In the genomic region with DNA sequence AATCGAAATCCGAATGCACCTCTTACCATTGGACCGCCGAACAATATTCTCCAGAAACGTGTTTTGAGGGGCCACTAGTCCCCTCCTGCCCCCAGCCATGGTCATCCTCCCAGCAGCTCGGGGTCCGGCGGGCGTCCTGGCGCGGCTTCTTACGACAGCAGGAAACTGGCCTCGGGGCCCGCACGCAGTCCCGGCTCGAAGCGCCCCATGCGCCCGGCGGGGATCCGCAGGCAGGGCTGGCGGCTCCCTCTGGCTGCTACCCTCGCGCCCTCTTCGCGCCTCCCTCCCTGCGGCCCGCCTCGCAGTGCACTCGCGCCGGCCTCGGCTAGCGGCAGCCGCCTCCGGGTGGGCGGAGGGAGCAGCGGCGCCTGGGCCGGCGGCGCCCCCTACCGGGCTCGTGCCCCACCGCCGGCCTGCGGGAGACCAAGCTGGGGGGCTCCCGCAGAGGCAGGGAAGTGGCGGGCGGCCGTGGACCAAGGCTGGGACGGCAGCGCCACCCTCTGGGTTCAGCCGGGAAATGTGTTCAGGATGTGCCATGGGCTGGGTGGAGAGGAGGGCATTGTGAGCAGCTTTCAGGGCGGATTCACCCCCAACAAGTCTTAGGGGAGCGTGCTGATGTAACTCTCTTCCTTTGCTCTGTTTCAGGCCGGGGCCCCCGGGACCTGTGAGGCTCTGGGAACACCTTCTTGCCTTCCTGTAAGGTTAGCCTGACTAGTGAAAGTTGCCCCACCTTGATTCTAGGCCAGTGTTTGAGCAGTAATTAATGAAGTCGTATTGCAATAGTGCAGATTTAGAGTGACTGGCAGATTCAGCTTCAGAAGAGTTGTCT, we compare ENCODE assay signal across 8 cellular contexts. TPM values are rescaled to one million over a fixed set of nuclear protein-coding genes. Genes with fewer than 3 reads are reported as not detected.
DNase-seq lines count a peak whose midpoint lies in the region; TF ChIP-seq lines count a peak whose summit lies in the region.

A gene with protein sequence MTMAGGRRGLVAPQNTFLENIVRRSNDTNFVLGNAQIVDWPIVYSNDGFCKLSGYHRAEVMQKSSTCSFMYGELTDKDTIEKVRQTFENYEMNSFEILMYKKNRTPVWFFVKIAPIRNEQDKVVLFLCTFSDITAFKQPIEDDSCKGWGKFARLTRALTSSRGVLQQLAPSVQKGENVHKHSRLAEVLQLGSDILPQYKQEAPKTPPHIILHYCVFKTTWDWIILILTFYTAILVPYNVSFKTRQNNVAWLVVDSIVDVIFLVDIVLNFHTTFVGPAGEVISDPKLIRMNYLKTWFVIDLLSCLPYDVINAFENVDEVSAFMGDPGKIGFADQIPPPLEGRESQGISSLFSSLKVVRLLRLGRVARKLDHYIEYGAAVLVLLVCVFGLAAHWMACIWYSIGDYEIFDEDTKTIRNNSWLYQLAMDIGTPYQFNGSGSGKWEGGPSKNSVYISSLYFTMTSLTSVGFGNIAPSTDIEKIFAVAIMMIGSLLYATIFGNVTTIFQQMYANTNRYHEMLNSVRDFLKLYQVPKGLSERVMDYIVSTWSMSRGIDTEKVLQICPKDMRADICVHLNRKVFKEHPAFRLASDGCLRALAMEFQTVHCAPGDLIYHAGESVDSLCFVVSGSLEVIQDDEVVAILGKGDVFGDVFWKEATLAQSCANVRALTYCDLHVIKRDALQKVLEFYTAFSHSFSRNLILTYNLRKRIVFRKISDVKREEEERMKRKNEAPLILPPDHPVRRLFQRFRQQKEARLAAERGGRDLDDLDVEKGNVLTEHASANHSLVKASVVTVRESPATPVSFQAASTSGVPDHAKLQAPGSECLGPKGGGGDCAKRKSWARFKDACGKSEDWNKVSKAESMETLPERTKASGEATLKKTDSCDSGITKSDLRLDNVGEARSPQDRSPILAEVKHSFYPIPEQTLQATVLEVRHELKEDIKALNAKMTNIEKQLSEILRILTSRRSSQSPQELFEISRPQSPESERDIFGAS (minus strand): TSS at position 308 of the 829 bp plus-strand sequence. CDS start 203 bp downstream, at position 105.

- peak within 1 kb of the TSS; percentile 66 for H3K4me3 Mint-ChIP-seq in activated naive CD4-positive, alpha-beta T cell treated with anti-CD3 and anti-CD28 coated beads for 36 hours
- H3K4me3 Mint-ChIP-seq in osteocyte (ENCODE audit: unreplicated experiment): peak within 1 kb of the TSS; percentile 83

- CTCF ChIA-PET in activated naive CD4-positive, alpha-beta T cell treated with anti-CD3 and anti-CD28 coated beads for 36 hours (lab: Charles Lee): interaction anchor here (0.6 to 4.8 kb wide), 24 partner anchors 9 to 792 kb away, joined by 3 to 55 read pairs (median 4); a partner anchor contains a TSS

- DNase-seq in ELF-1 (ENCODE audit: low read depth, low spot score) (peak; percentile 95), H4 (ENCODE audit: low spot score) (peak; percentile 80), SJCRH30 (peak; percentile 85 to 92), germinal center (ENCODE audit: low spot score) (peak; percentile 83), osteocyte (ENCODE audit: extremely low spot score, unreplicated experiment) (peak; percentile 98), testis (peak; percentile 91)
- DNase-seq in activated naive CD4-positive, alpha-beta T cell treated with anti-CD3 and anti-CD28 coated beads for 36 hours: peak; percentile 90

- H3K27ac Mint-ChIP-seq in activated naive CD4-positive, alpha-beta T cell treated with anti-CD3 and anti-CD28 coated beads for 36 hours: no peak within 1 kb of the TSS
- peak within 1 kb of the TSS; percentile 73 for H3K27ac Mint-ChIP-seq in osteocyte (ENCODE audit: unreplicated experiment)

- intact Hi-C loops in activated naive CD4-positive, alpha-beta T cell treated with anti-CD3 and anti-CD28 coated beads for 36 hours (cut with micrococcal nuclease): loop anchor here (1.0 to 5.0 kb wide), 7 partner anchors 192 to 991 kb away; a partner anchor contains a TSS
- intact Hi-C loops in testis (cut with DNase I; ENCODE audit: low total_unique reads): no loop called here

- peaks cover 50% of the 10 kb centered on the region for H3K27me3 Mint-ChIP-seq in activated naive CD4-positive, alpha-beta T cell treated with anti-CD3 and anti-CD28 coated beads for 36 hours (ENCODE audit: low read depth)
- peaks cover 10% of the 10 kb centered on the region for H3K27me3 Mint-ChIP-seq in osteocyte (ENCODE audit: unreplicated experiment)

- H3K36me3 ChIP-seq in SJCRH30 (no peaks in the 10 kb centered on the region), testis (ENCODE audit: low read depth, missing control alignments) (no peaks in the 10 kb centered on the region)

- no peaks in the 10 kb centered on the region for H3K36me3 Mint-ChIP-seq in activated naive CD4-positive, alpha-beta T cell treated with anti-CD3 and anti-CD28 coated beads for 36 hours (ENCODE audit: low read depth)
- no peaks in the 10 kb centered on the region for H3K36me3 Mint-ChIP-seq in osteocyte (ENCODE audit: unreplicated experiment)

- H3K9me3 ChIP-seq in SJCRH30 (replicated peaks) (no peaks in the 10 kb centered on the region), testis (no peaks in the 10 kb centered on the region)

- H3K27ac ChIP-seq in SJCRH30 (peak within 1 kb of the TSS; percentile 42), testis (no peak within 1 kb of the TSS)

- H3K27me3 ChIP-seq in SJCRH30 (no peaks in the 10 kb centered on the region), testis (no peaks in the 10 kb centered on the region)

- H3K4me1 Mint-ChIP-seq in activated naive CD4-positive, alpha-beta T cell treated with anti-CD3 and anti-CD28 coated beads for 36 hours (ENCODE audit: low read depth): peaks cover 7% of the 10 kb centered on the region
- peaks cover 37% of the 10 kb centered on the region for H3K4me1 Mint-ChIP-seq in osteocyte (ENCODE audit: unreplicated experiment)

- 1 to 2% methylated on average over 12 to 44 of the region's 60 CpGs for WGBS in testis, 2 donors

- peak; percentile 100 for TF ChIP-seq CTCF in LNCAP (IDR thresholded peaks at IDR 0.05)
- TF ChIP-seq CTCF in osteocyte (IDR thresholded peaks at IDR 0.05): peak; percentile 100
- TF ChIP-seq CTCF in testis (IDR thresholded peaks at IDR 0.05): peak; percentile 86 to 96 (median 96)

- H3K4me3 ChIP-seq in SJCRH30 (peak within 1 kb of the TSS; percentile 43), testis (peak within 1 kb of the TSS; percentile 51 to 53)

- no peaks in the 10 kb centered on the region for H3K9me3 Mint-ChIP-seq in activated naive CD4-positive, alpha-beta T cell treated with anti-CD3 and anti-CD28 coated beads for 36 hours
- H3K9me3 Mint-ChIP-seq in osteocyte (ENCODE audit: unreplicated experiment): no peaks in the 10 kb centered on the region

- H3K4me1 ChIP-seq in SJCRH30: no peaks in the 10 kb centered on the region
- H3K4me1 ChIP-seq in testis: peaks cover 8% of the 10 kb centered on the region

- no peak for TF ChIP-seq POLR2A in testis (IDR thresholded peaks at IDR 0.05)

RNA-seq across cellular contexts. Expression of the gene that starts here (rescaled TPM):
- total RNA-seq in H4 (2014; rRNA removed; shearing (Covaris generic)): 0.41 and 0.97 TPM in 2 replicates
- total RNA-seq in SJCRH30 (2014; rRNA removed; shearing (Covaris generic)): 1.7 and 3.0 TPM in 2 replicates
- not detected for total RNA-seq in activated naive CD4-positive, alpha-beta T cell treated with anti-CD3 and anti-CD28 coated beads for 36 hours
- total RNA-seq in osteocyte: 7.3 and 9.4 TPM in 2 replicates
- 1 to 10 TPM; 1.5 to 2.8 TPM for total RNA-seq in testis
- 4.2 TPM for polyA plus RNA-seq in testis (ENCODE audit: insufficient read depth, low read depth, low replicate concordance)

Comparison
In these comparisons a context has a peak if more than half of its experiments do, and no peak if none do; other contexts are left out.
1. Peak in DNase-seq in H4; RNA of the gene not detected or under 1 TPM.
2. Peak in DNase-seq in activated naive CD4-positive, alpha-beta T cell treated with anti-CD3 and anti-CD28 coated beads for 36 hours; RNA of the gene not detected or under 1 TPM.